Comparison of ENCODE assay signal across 24 cellular contexts in the genomic region with DNA sequence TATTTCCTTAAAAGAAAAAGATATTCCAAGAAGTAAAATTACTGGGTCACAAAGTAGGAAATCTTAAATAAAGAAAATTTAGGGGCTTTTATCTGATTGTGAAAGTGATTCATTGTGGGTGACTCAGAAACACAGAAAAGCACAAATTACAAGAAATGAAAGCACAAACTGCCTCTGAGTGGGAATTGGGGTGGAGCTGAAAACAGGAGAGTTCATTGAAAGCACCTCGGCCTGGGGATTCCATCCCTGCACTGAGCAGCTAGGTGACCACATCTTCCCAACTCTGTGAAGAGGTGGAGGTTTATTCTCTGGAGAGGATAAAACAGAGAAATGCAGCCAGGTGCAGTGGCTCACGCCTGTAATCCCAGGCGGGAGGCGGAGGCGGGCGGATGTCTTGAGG. TPM values are rescaled to one million over a fixed set of nuclear protein-coding genes. Genes with fewer than 3 reads are reported as not detected.
DNase-seq lines count a peak whose midpoint lies in the region; ATAC-seq and TF ChIP-seq lines count a peak whose summit lies in the region.
"Had no signal": no experiment of that assay in that cellular context is flagged by ENCODE, and none has a peak within 500 bp of the region (broad histone marks: within the 10 kb centered on the region; RNA-seq: fewer than 3 reads in every experiment).

No MANE protein-coding gene starts in this region.

- no peaks in the 10 kb centered on the region for H3K36me3 ChIP-seq in SK-N-SH (replicated peaks in 1 of 2; ENCODE audit: control insufficient read depth in 1 of 2, insufficient read depth in 2 of 2, low read length in 1 of 2)
- H3K36me3 ChIP-seq: BLaER1 treated with 17β-estradiol and CSF1 and Interleukin-3, amounts not matched to agents 10 nM and 100 nM had no signal

- no peaks in the 10 kb centered on the region for H3K9me3 ChIP-seq in SK-N-SH
- no peaks in the 10 kb centered on the region for H3K9me3 ChIP-seq in T-helper 17 cell (ENCODE audit: control insufficient read depth, low read length, poor library complexity, severe bottlenecking)
- H3K9me3 ChIP-seq: ascending aorta had no signal

- TF ChIP-seq EP300 in SK-N-SH (IDR thresholded peaks at IDR 0.05; ENCODE audit: borderline replicate concordance in 1 of 2, low read depth in 1 of 2, low read length in 1 of 2): no peak

- CTCF ChIA-PET in SK-N-SH (lab: Yijun Ruan, JAX): no interaction called here

- peak overlapping the region; percentile 29; the same call in 1 of the 2 replicates for H3K4me2 ChIP-seq in SK-N-SH
- H3K4me2 ChIP-seq: BLaER1 treated with 17β-estradiol and CSF1 and Interleukin-3, amounts not matched to agents 10 nM and 100 nM had no signal

- no peaks in the 10 kb centered on the region for H3K27me3 ChIP-seq in SK-N-SH (ENCODE audit: insufficient read depth)
- H3K27me3 ChIP-seq: ascending aorta; BLaER1 treated with 17β-estradiol and CSF1 and Interleukin-3, amounts not matched to agents 10 nM and 100 nM; tibial nerve had no signal

- WGBS in SK-N-SH (ENCODE audit: low lambda C conversion rate): 75% methylated on average over 6 of the region's 6 CpGs

- DNase-seq in SK-N-SH (no peak), A172 (ENCODE audit: low spot score) (peak; percentile 38), fibroblast of mammary gland (ENCODE audit: low read depth) (peak; percentile 39), T-helper 17 cell (no peak), NOMO-1 treated with DMSO at 0.1 percent for 48 hours (lab: John Stamatoyannopoulos, UW; ENCODE audit: unreplicated experiment) (no peak)
- no peak for DNase-seq in stimulated activated naive B cell treated with anti-CD40 and anti-IgM and Interleukin-4, amounts not matched to agents 10 μg/mL and 1 μg/mL and 100 μg/mL, for 72 hours
- DNase-seq: 8988T; activated CD4-positive, alpha-beta T cell treated with anti-CD3 and anti-CD28 coated beads for 4 hours; DMS 273 treated with DMSO at 0.1 percent for 48 hours; HCEC 1CT; NCI-H1092; NCI-H526 had no signal

- no peak overlapping the region for H3K9ac ChIP-seq in SK-N-SH
- H3K9ac ChIP-seq: BLaER1 treated with 17β-estradiol and CSF1 and Interleukin-3, amounts not matched to agents 10 nM and 100 nM had no signal

- H4K20me1 ChIP-seq in SK-N-SH (ENCODE audit: insufficient read depth): no peaks in the 10 kb centered on the region

- H3K36me3 Mint-ChIP-seq in activated T-helper 17 cell treated with anti-CD3 and anti-CD28 coated beads, Interleukin-2, amount 50 U/mL, for 72 hours (ENCODE audit: low read depth): no peaks in the 10 kb centered on the region
- peaks cover 11 to 13% of the 10 kb centered on the region in 2 donors for H3K36me3 Mint-ChIP-seq in stimulated activated naive B cell treated with anti-CD40 and anti-IgM and Interleukin-4, amounts not matched to agents 10 μg/mL and 1 μg/mL and 100 μg/mL, for 72 hours
- H3K36me3 Mint-ChIP-seq in T-helper 17 cell (ENCODE audit: low read depth): no peaks in the 10 kb centered on the region

- TF ChIP-seq CTCF in SK-N-SH (IDR thresholded peaks at IDR 0.05): no peak
- TF ChIP-seq CTCF in fibroblast of mammary gland (conservative IDR thresholded peaks at IDR 0.05; ENCODE audit: control insufficient read depth, insufficient read depth, low read depth, low read length): no peak

- no peak overlapping the region for H3K4me3 ChIP-seq in SK-N-SH (ENCODE audit: low read depth in 2 of 2, low read length in 1 of 2)
- no peak overlapping the region for H3K4me3 ChIP-seq in fibroblast of mammary gland (ENCODE audit: control insufficient read depth, low read depth, low read length)
- H3K4me3 ChIP-seq: ascending aorta; BLaER1 treated with 17β-estradiol and CSF1 and Interleukin-3, amounts not matched to agents 10 nM and 100 nM; tibial nerve had no signal

- no peaks in the 10 kb centered on the region for H3K9me2 ChIP-seq in SK-N-SH

- peaks cover 10% of the 10 kb centered on the region for H3K4me1 Mint-ChIP-seq in activated T-helper 17 cell treated with anti-CD3 and anti-CD28 coated beads, Interleukin-2, amount 50 U/mL, for 72 hours
- peaks cover 0 to 3% of the 10 kb centered on the region in 2 donors for H3K4me1 Mint-ChIP-seq in stimulated activated naive B cell treated with anti-CD40 and anti-IgM and Interleukin-4, amounts not matched to agents 10 μg/mL and 1 μg/mL and 100 μg/mL, for 72 hours
- peaks cover 2% of the 10 kb centered on the region for H3K4me1 Mint-ChIP-seq in T-helper 17 cell

- peak overlapping the region; percentile 51 for H3K27ac Mint-ChIP-seq in activated T-helper 17 cell treated with anti-CD3 and anti-CD28 coated beads, Interleukin-2, amount 50 U/mL, for 72 hours
- no peak overlapping the region for H3K27ac Mint-ChIP-seq in stimulated activated naive B cell treated with anti-CD40 and anti-IgM and Interleukin-4, amounts not matched to agents 10 μg/mL and 1 μg/mL and 100 μg/mL, for 72 hours
- no peak overlapping the region for H3K27ac Mint-ChIP-seq in T-helper 17 cell
- H3K27ac Mint-ChIP-seq: activated T-helper 1 cell treated with anti-CD3 and anti-CD28 coated beads, Interleukin-12 subunit alpha, Interleukin-12 subunit beta, Interleukin-2, Interleukin-4 antibody, amounts not matched to agents 30 ng/mL and 10 ng/mL and 1 ng/mL, durations not matched to agents 14 hours and 24 hours and 36 hours had no signal

- H3F3A ChIP-seq in SK-N-SH (replicated peaks; ENCODE audit: insufficient read depth): no peaks in the 10 kb centered on the region

- no peak overlapping the region for H3K4me3 Mint-ChIP-seq in activated T-helper 17 cell treated with anti-CD3 and anti-CD28 coated beads, Interleukin-2, amount 50 U/mL, for 72 hours
- H3K4me3 Mint-ChIP-seq in stimulated activated naive B cell treated with anti-CD40 and anti-IgM and Interleukin-4, amounts not matched to agents 10 μg/mL and 1 μg/mL and 100 μg/mL, for 72 hours: no peak overlapping the region
- no peak overlapping the region for H3K4me3 Mint-ChIP-seq in T-helper 17 cell
- H3K4me3 Mint-ChIP-seq: activated T-helper 1 cell treated with anti-CD3 and anti-CD28 coated beads, Interleukin-12 subunit alpha, Interleukin-12 subunit beta, Interleukin-2, Interleukin-4 antibody, amounts not matched to agents 30 ng/mL and 10 ng/mL and 1 ng/mL, durations not matched to agents 14 hours and 24 hours and 36 hours had no signal

- POLR2A ChIA-PET in SK-N-SH (lab: Yijun Ruan, JAX): no interaction called here

- H2AFZ ChIP-seq in SK-N-SH (ENCODE audit: low read depth): no peak overlapping the region

- TF ChIP-seq RAD21 in SK-N-SH (IDR thresholded peaks at IDR 0.05; ENCODE audit: low read length): no peak

- H3K27ac ChIP-seq in SK-N-SH (ENCODE audit: low read depth in 2 of 2, low read length in 1 of 2): no peak overlapping the region
- H3K27ac ChIP-seq: BLaER1 treated with 17β-estradiol and CSF1 and Interleukin-3, amounts not matched to agents 10 nM and 100 nM had no signal

- H3K79me2 ChIP-seq in SK-N-SH (ENCODE audit: insufficient read depth): no peaks in the 10 kb centered on the region

- H3K4me1 ChIP-seq in SK-N-SH (ENCODE audit: control insufficient read depth in 1 of 2, insufficient read depth in 2 of 2, low read depth in 1 of 2, low read length in 1 of 2): no peaks in the 10 kb centered on the region
- H3K4me1 ChIP-seq: ascending aorta, tibial nerve had no signal

- ATAC-seq in SK-N-SH treated with all-trans-retinoic acid at 6 μM for 48 hours (no peak), T-helper 17 cell (no peak)
- ATAC-seq in activated T-helper 17 cell treated with anti-CD3 and anti-CD28 coated beads, Interleukin-2, amount 50 U/mL, for 72 hours (replicated peaks): peak; percentile 90
- ATAC-seq in stimulated activated naive B cell treated with anti-CD40 and anti-IgM and Interleukin-4, amounts not matched to agents 10 μg/mL and 1 μg/mL and 100 μg/mL, for 72 hours (replicated peaks): no peak
- ATAC-seq: sciatic nerve had no signal

- H3K27me3 Mint-ChIP-seq in activated T-helper 17 cell treated with anti-CD3 and anti-CD28 coated beads, Interleukin-2, amount 50 U/mL, for 72 hours: no peaks in the 10 kb centered on the region
- H3K27me3 Mint-ChIP-seq in stimulated activated naive B cell treated with anti-CD40 and anti-IgM and Interleukin-4, amounts not matched to agents 10 μg/mL and 1 μg/mL and 100 μg/mL, for 72 hours: no peaks in the 10 kb centered on the region
- no peaks in the 10 kb centered on the region for H3K27me3 Mint-ChIP-seq in T-helper 17 cell

- H3K9me3 Mint-ChIP-seq in activated T-helper 17 cell treated with anti-CD3 and anti-CD28 coated beads, Interleukin-2, amount 50 U/mL, for 72 hours: no peaks in the 10 kb centered on the region
- H3K9me3 Mint-ChIP-seq in stimulated activated naive B cell treated with anti-CD40 and anti-IgM and Interleukin-4, amounts not matched to agents 10 μg/mL and 1 μg/mL and 100 μg/mL, for 72 hours: peaks cover 4% of the 10 kb centered on the region in 2 donors

RNA-seq across cellular contexts. Expression of a gene that starts 7.4 kb away (rescaled TPM):
- not detected in 2 replicates for polyA plus RNA-seq in SK-N-SH (2012; rRNA removed)
- not detected in 2 replicates for polyA plus RNA-seq in SK-N-SH (2012; cell fraction: cytosol; rRNA removed)
- polyA plus RNA-seq in SK-N-SH (2012; cell fraction: nucleus; rRNA removed): not detected in 2 replicates
- not detected in 2 replicates for total RNA-seq in A172 (2014; rRNA removed; shearing (Covaris generic))
- not detected for total RNA-seq in activated T-helper 17 cell treated with anti-CD3 and anti-CD28 coated beads, Interleukin-2, amount 50 U/mL, for 72 hours
- under 1 TPM in 1 of 2 donors, not detected in 1; 0.55 TPM for total RNA-seq in T-helper 17 cell
- total RNA-seq: activated T-helper 1 cell treated with anti-CD3 and anti-CD28 coated beads, Interleukin-12 subunit alpha, Interleukin-12 subunit beta, Interleukin-2, Interleukin-4 antibody, amounts not matched to agents 30 ng/mL and 10 ng/mL and 1 ng/mL, durations not matched to agents 14 hours and 24 hours and 36 hours; OCI-LY7; osteocyte; SK-MEL-5 had no signal

RNA-seq across cellular contexts. Expression of a gene that starts 19.2 kb away (rescaled TPM):
- polyA plus RNA-seq in SK-N-SH (2012; rRNA removed): not detected in 2 replicates
- polyA plus RNA-seq in SK-N-SH (2012; cell fraction: cytosol; rRNA removed): not detected in 2 replicates
- polyA plus RNA-seq in SK-N-SH (2012; cell fraction: nucleus; rRNA removed): not detected in 2 replicates
- 0.74 and 1.6 TPM in 2 replicates for total RNA-seq in A172 (2014; rRNA removed; shearing (Covaris generic))
- total RNA-seq in activated T-helper 17 cell treated with anti-CD3 and anti-CD28 coated beads, Interleukin-2, amount 50 U/mL, for 72 hours: not detected
- total RNA-seq in T-helper 17 cell: not detected
- total RNA-seq: activated T-helper 1 cell treated with anti-CD3 and anti-CD28 coated beads, Interleukin-12 subunit alpha, Interleukin-12 subunit beta, Interleukin-2, Interleukin-4 antibody, amounts not matched to agents 30 ng/mL and 10 ng/mL and 1 ng/mL, durations not matched to agents 14 hours and 24 hours and 36 hours; ascending aorta; OCI-LY7; osteocyte; SK-MEL-5 had no signal

RNA-seq across cellular contexts. Expression of a gene that starts 40.7 kb away (rescaled TPM):
- not detected in 2 replicates for polyA plus RNA-seq in SK-N-SH (2012; rRNA removed)
- polyA plus RNA-seq in SK-N-SH (2012; cell fraction: cytosol; rRNA removed): not detected in 2 replicates
- polyA plus RNA-seq in SK-N-SH (2012; cell fraction: nucleus; rRNA removed): not detected in 2 replicates
- total RNA-seq in A172 (2014; rRNA removed; shearing (Covaris generic)): not detected in 2 replicates
- not detected for total RNA-seq in activated T-helper 17 cell treated with anti-CD3 and anti-CD28 coated beads, Interleukin-2, amount 50 U/mL, for 72 hours
- not detected for total RNA-seq in T-helper 17 cell
- total RNA-seq: activated T-helper 1 cell treated with anti-CD3 and anti-CD28 coated beads, Interleukin-12 subunit alpha, Interleukin-12 subunit beta, Interleukin-2, Interleukin-4 antibody, amounts not matched to agents 30 ng/mL and 10 ng/mL and 1 ng/mL, durations not matched to agents 14 hours and 24 hours and 36 hours; ascending aorta; glomerular endothelial cell; liver; OCI-LY7; osteocyte; sciatic nerve; SK-MEL-5; tibial nerve had no signal
- polyA plus RNA-seq: liver had no signal

RNA-seq across cellular contexts. Expression of a gene that starts 45.4 kb away (rescaled TPM):
- not detected in 2 replicates for polyA plus RNA-seq in SK-N-SH (2012; rRNA removed)
- not detected in 2 replicates for polyA plus RNA-seq in SK-N-SH (2012; cell fraction: cytosol; rRNA removed)
- polyA plus RNA-seq in SK-N-SH (2012; cell fraction: nucleus; rRNA removed): not detected in 2 replicates
- total RNA-seq in A172 (2014; rRNA removed; shearing (Covaris generic)): 0.29 TPM in 1 of 2 replicates, not detected in the other
- not detected for total RNA-seq in activated T-helper 17 cell treated with anti-CD3 and anti-CD28 coated beads, Interleukin-2, amount 50 U/mL, for 72 hours
- total RNA-seq in T-helper 17 cell: not detected
- total RNA-seq: activated T-helper 1 cell treated with anti-CD3 and anti-CD28 coated beads, Interleukin-12 subunit alpha, Interleukin-12 subunit beta, Interleukin-2, Interleukin-4 antibody, amounts not matched to agents 30 ng/mL and 10 ng/mL and 1 ng/mL, durations not matched to agents 14 hours and 24 hours and 36 hours; ascending aorta; glomerular endothelial cell; liver; OCI-LY7; osteocyte; SK-MEL-5 had no signal
- polyA plus RNA-seq: liver had no signal

RNA-seq across cellular contexts. Expression of a gene that starts 59.3 kb away (rescaled TPM):
- 42.3 and 46.7 TPM in 2 replicates for polyA plus RNA-seq in SK-N-SH (2012; rRNA removed)
- 42.8 and 46.1 TPM in 2 replicates for polyA plus RNA-seq in SK-N-SH (2012; cell fraction: cytosol; rRNA removed)
- polyA plus RNA-seq in SK-N-SH (2012; cell fraction: nucleus; rRNA removed): 22.9 and 24.6 TPM in 2 replicates
- 31.1 and 31.5 TPM in 2 replicates for total RNA-seq in A172 (2014; rRNA removed; shearing (Covaris generic))
- 10 to 100 TPM; 30.3 to 60.0 TPM for total RNA-seq in activated T-helper 17 cell treated with anti-CD3 and anti-CD28 coated beads, Interleukin-2, amount 50 U/mL, for 72 hours
- total RNA-seq in T-helper 17 cell: 10 to 100 TPM; 29.6 to 39.2 TPM

Comparison
In these comparisons a context has a peak if more than half of its experiments do, and no peak if none do; other contexts are left out.
1. DNase-seq: peak in A172 (single experiment) and fibroblast of mammary gland (single experiment); none in SK-N-SH (single experiment), stimulated activated naive B cell treated with anti-CD40 and anti-IgM and Interleukin-4, amounts not matched to agents 10 μg/mL and 1 μg/mL and 100 μg/mL, for 72 hours (single experiment), T-helper 17 cell (0 of 3) and NOMO-1 treated with DMSO at 0.1 percent for 48 hours (single experiment).